ENCODE assay signal across 8 cellular contexts in the genomic region with DNA sequence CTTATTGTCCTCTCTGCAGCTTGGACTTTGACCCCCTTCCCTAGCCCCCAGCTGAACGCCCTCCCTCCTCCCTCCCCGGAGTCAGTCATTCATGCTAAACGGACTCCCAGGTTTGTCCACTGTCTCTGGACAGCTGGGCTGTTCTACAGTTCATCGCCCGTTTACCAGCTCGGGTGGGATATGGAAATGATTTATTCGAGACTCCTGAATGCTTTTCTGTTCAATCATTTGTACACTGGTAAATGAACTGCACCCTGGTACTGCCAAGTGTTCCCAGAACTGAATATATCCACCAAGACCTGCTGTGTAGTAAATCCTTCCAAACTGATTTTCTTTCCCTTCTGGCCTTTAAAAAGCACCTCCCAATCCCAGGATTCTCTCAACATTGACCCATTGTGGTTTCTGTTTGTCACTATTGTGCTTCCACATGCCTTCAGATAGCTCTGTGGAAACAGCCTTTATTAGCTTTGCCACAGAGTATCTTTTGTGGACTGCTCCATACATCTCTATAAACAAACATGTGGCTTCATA. TPM values are rescaled to one million over a fixed set of nuclear protein-coding genes. Genes with fewer than 3 reads are reported as not detected.
DNase-seq lines count a peak whose midpoint lies in the region; ATAC-seq and TF ChIP-seq lines count a peak whose summit lies in the region.

No MANE protein-coding gene starts in this region.

- TF ChIP-seq POLR2A in esophagus squamous epithelium (IDR thresholded peaks at IDR 0.05): no peak
- no peak for TF ChIP-seq POLR2A in erythroblast (IDR thresholded peaks at IDR 0.05; ENCODE audit: low read length)

- peak overlapping the region; percentile 95 for H3K18ac ChIP-seq in neuronal stem cell (ENCODE audit: low read length)

- H3K36me3 ChIP-seq in esophagus squamous epithelium (no peaks in the 10 kb centered on the region), neuronal stem cell (replicated peaks in 1 of 2; ENCODE audit: control insufficient read depth in 2 of 2, insufficient read depth in 2 of 2, low read length in 2 of 2) (no peaks in the 10 kb centered on the region)

- POLR2A ChIA-PET in RWPE1 (lab: Yijun Ruan, JAX; ENCODE audit: low non-redundant PET): no interaction called here

- no peak overlapping the region for H2BK15ac ChIP-seq in neuronal stem cell (ENCODE audit: low read length)

- H3K27ac ChIP-seq in RWPE1 (peak overlapping the region; percentile 90), esophagus squamous epithelium (peak overlapping the region; percentile 84 to 92 (median 88)), neuronal stem cell (replicated peaks; ENCODE audit: low read length) (peak overlapping the region; percentile 98)

- no peak overlapping the region for H2BK120ac ChIP-seq in neuronal stem cell (ENCODE audit: low read depth, low read length)

- H2BK5ac ChIP-seq in neuronal stem cell (ENCODE audit: low read length): peak overlapping the region; percentile 96

- 10 to 11% methylated on average over 5 to 7 of the region's 7 CpGs for WGBS in esophagus squamous epithelium, 2 donors
- no CpG with 5 or more reads among the region's 7 CpGs for WGBS in neuronal stem cell (ENCODE audit: extremely low coverage in 2 of 2, insufficient read length in 2 of 2, insufficient replicate concordance in 1 of 2), 2 donors

- TF ChIP-seq CTCF in GM12865 (IDR thresholded peaks at IDR 0.05; ENCODE audit: insufficient read depth, low read depth, low read length, missing control alignments): no peak
- TF ChIP-seq CTCF in RWPE1 (conservative IDR thresholded peaks at IDR 0.05; ENCODE audit: low read depth): no peak
- no peak for TF ChIP-seq CTCF in esophagus squamous epithelium (IDR thresholded peaks at IDR 0.05)

- intact Hi-C loops in esophagus squamous epithelium (cut with DNase I): no loop called here

- ATAC-seq in GM21423 (IDR thresholded peaks at IDR 0.05; ENCODE audit: unreplicated experiment) (no peak), HG03097 (IDR thresholded peaks at IDR 0.05; ENCODE audit: low FRiP score, unreplicated experiment) (no peak)

- DNase-seq in GM12865 (ENCODE audit: low read depth): no peak
- no peak for DNase-seq in RWPE1 (ENCODE audit: low spot score)
- no peak for DNase-seq in esophagus squamous epithelium (lab: John Stamatoyannopoulos, UW)
- DNase-seq in neuronal stem cell (ENCODE audit: low spot score): peak; percentile 15
- no peak for DNase-seq in erythroblast (lab: John Stamatoyannopoulos, UW)
- no peak for DNase-seq in T1000 (lab: John Stamatoyannopoulos, UW)

- H3K4me1 ChIP-seq in esophagus squamous epithelium (peaks cover 4 to 35% (median 13%) of the 10 kb centered on the region in 3 donors), neuronal stem cell (ENCODE audit: control insufficient read depth in 2 of 2, insufficient read depth in 1 of 2, low read depth in 1 of 2, low read length in 2 of 2) (peaks cover 3 to 7% of the 10 kb centered on the region in 2 donors)

- H2AFZ ChIP-seq in neuronal stem cell (ENCODE audit: low read length): peak overlapping the region; percentile 83

- no peak overlapping the region for H2BK12ac ChIP-seq in neuronal stem cell (ENCODE audit: low read length)

- H3K23ac ChIP-seq in neuronal stem cell (ENCODE audit: low read depth, low read length, poor library complexity): no peak overlapping the region

- H3K9ac ChIP-seq in neuronal stem cell (ENCODE audit: low read depth, low read length, poor library complexity): peak overlapping the region; percentile 90

- H3K14ac ChIP-seq in neuronal stem cell (ENCODE audit: low read length): no peak overlapping the region

- no peak overlapping the region for H4K8ac ChIP-seq in neuronal stem cell (ENCODE audit: low read depth, low read length)

- H3K4ac ChIP-seq in neuronal stem cell (ENCODE audit: low read length): no peak overlapping the region

- no peaks in the 10 kb centered on the region for H3K27me3 ChIP-seq in esophagus squamous epithelium
- no peaks in the 10 kb centered on the region for H3K27me3 ChIP-seq in neuronal stem cell (ENCODE audit: control insufficient read depth in 3 of 3, insufficient read depth in 3 of 3, low read depth in 1 of 3, low read length in 3 of 3)

- no peaks in the 10 kb centered on the region for H3K9me3 ChIP-seq in esophagus squamous epithelium
- H3K9me3 ChIP-seq in neuronal stem cell (replicated peaks in 1 of 2; ENCODE audit: control insufficient read depth in 2 of 2, insufficient read depth in 1 of 2, low read depth in 1 of 2, low read length in 2 of 2): peaks cover 0 to 3% of the 10 kb centered on the region in 2 donors

- H2AK5ac ChIP-seq in neuronal stem cell (ENCODE audit: low read depth, low read length): no peak overlapping the region

- CTCF ChIA-PET in RWPE1 (lab: Yijun Ruan, JAX): interaction anchor here (0.5 to 0.8 kb wide), 5 partner anchors 12 to 634 kb away, joined by 3 to 7 read pairs (median 3); no protein-coding TSS in a partner anchor

- H3K79me1 ChIP-seq in neuronal stem cell (ENCODE audit: low read depth, low read length): peaks cover 2% of the 10 kb centered on the region

- H4K91ac ChIP-seq in neuronal stem cell (ENCODE audit: low read depth, low read length, poor library complexity): no peak overlapping the region

- H3K4me3 ChIP-seq in GM12865 (ENCODE audit: low read depth, low read length): peak overlapping the region; percentile 69
- H3K4me3 ChIP-seq in esophagus squamous epithelium: peak overlapping the region; percentile 68 to 92 (median 87)
- peak overlapping the region; percentile 85 to 98 for H3K4me3 ChIP-seq in neuronal stem cell (ENCODE audit: low read length in 2 of 2)

- peak overlapping the region; percentile 66 for H3K4me2 ChIP-seq in neuronal stem cell (ENCODE audit: insufficient read depth, low read length, poor library complexity, severe bottlenecking)

RNA-seq across cellular contexts. Expression of a gene that starts 0.8 kb away (rescaled TPM):
- total RNA-seq in esophagus squamous epithelium: 10 to 100 TPM; 19.7 to 56.1 (median 29.4) TPM
- polyA plus RNA-seq in neuronal stem cell (2013, experiment 1 of 2): 26.7 TPM
- polyA plus RNA-seq in neuronal stem cell (2013, experiment 2 of 2): 28.1 TPM
